In the genomic region with DNA sequence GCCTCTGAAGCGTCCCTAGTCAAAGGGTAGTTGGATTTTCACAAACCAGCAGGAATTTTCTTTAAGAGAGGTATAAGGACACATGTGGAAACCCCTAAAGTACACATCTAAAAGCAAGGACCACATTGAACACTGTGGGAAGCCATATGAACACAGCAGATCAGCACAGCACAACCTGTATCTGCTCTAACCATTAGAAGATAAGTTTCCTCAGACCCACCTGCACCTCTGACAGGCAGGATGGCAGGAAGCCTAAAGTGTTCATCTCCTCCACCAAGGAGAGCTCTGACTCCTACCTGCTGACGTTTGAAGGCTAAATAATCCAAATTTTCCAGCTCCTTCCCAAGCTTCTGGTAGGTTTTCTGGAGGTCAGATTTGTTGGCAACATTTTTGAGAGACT, we compare ENCODE assay signal across 9 cellular contexts.
"Had no signal": no experiment of that assay in that cellular context is flagged by ENCODE, and none has a peak within 500 bp of the region (broad histone marks: within the 10 kb centered on the region; RNA-seq: fewer than 3 reads in every experiment).

No MANE protein-coding gene starts in this region.

- H3K4me1 ChIP-seq: colonic mucosa, left lung had no signal

- H3K36me3 Mint-ChIP-seq: activated naive CD4-positive, alpha-beta T cell treated with anti-CD3 and anti-CD28 coated beads, Interleukin-2, amount 10 ng/mL, durations not matched to agents 7 days and 5 days; naive thymus-derived CD4-positive, alpha-beta T cell had no signal

- H3K9me3 Mint-ChIP-seq: activated naive CD4-positive, alpha-beta T cell treated with anti-CD3 and anti-CD28 coated beads, Interleukin-2, amount 10 ng/mL, durations not matched to agents 7 days and 5 days; naive thymus-derived CD4-positive, alpha-beta T cell had no signal

- H3K27ac ChIP-seq: colonic mucosa, left lung, neutrophil had no signal

- H3K4me3 Mint-ChIP-seq: activated naive CD4-positive, alpha-beta T cell treated with anti-CD3 and anti-CD28 coated beads, Interleukin-2, amount 10 ng/mL, durations not matched to agents 7 days and 5 days; naive thymus-derived CD4-positive, alpha-beta T cell had no signal

- H3K27me3 Mint-ChIP-seq: activated naive CD4-positive, alpha-beta T cell treated with anti-CD3 and anti-CD28 coated beads, Interleukin-2, amount 10 ng/mL, durations not matched to agents 7 days and 5 days had no signal

- DNase-seq: activated CD4-positive, alpha-beta T cell treated with anti-CD3 and anti-CD28 coated beads for 1 hour; kidney; left lung; stimulated activated CD4-positive, alpha-beta T cell treated with anti-CD3 and anti-CD28 coated beads, Interleukin-12 subunit alpha, Interleukin-12 subunit beta, amount 100 ng/mL, for 4 hours had no signal

- H3K36me3 ChIP-seq: colonic mucosa, left lung, neutrophil had no signal

- H3K4me1 Mint-ChIP-seq: activated naive CD4-positive, alpha-beta T cell treated with anti-CD3 and anti-CD28 coated beads, Interleukin-2, amount 10 ng/mL, durations not matched to agents 7 days and 5 days had no signal

- H3K9me3 ChIP-seq: colonic mucosa, left lung, mucosa of descending colon, neutrophil had no signal

- H3K4me3 ChIP-seq: colonic mucosa, left lung, mucosa of descending colon had no signal

- H3K27ac Mint-ChIP-seq: activated naive CD4-positive, alpha-beta T cell treated with anti-CD3 and anti-CD28 coated beads, Interleukin-2, amount 10 ng/mL, durations not matched to agents 7 days and 5 days; naive thymus-derived CD4-positive, alpha-beta T cell had no signal

- H3K27me3 ChIP-seq: colonic mucosa, left lung, neutrophil had no signal
